In genomic region chr13:95734124-95734523, GRCh38 we compare ENCODE assay signal across 33 cellular contexts.
"Had no signal": no experiment of that assay in that cellular context is flagged by ENCODE, and none has a peak within 500 bp of the region (broad histone marks: within the 10 kb centered on the region; RNA-seq: fewer than 3 reads in every experiment).

No MANE protein-coding gene starts in this region.

- H3K4me1 Mint-ChIP-seq: activated naive CD8-positive, alpha-beta T cell treated with anti-CD3 and anti-CD28 coated beads for 36 hours; brain had no signal

- H3K4me1 ChIP-seq: adrenal gland, ascending aorta, breast epithelium, colonic mucosa, foreskin keratinocyte, gastrocnemius medialis, heart left ventricle had no signal

- H3K27me3 Mint-ChIP-seq: activated CD4-positive, alpha-beta memory T cell treated with anti-CD3 and anti-CD28 coated beads for 36 hours; activated CD4-positive, alpha-beta T cell treated with anti-CD3 and anti-CD28 coated beads for 36 hours; activated CD4-positive, alpha-beta T cell treated with anti-CD3 and anti-CD28 coated beads, Interleukin-2, amount 10 ng/mL, durations not matched to agents 24 days and 14 days; activated CD8-positive, alpha-beta memory T cell treated with anti-CD3 and anti-CD28 coated beads, Interleukin-2, amount 10 ng/mL, durations not matched to agents 7 days and 5 days; activated naive CD4-positive, alpha-beta T cell treated with anti-CD3 and anti-CD28 coated beads, Interleukin-2, amount 50 U/mL, for 24 hours; activated naive CD8-positive, alpha-beta T cell treated with anti-CD3 and anti-CD28 coated beads for 36 hours; activated naive CD8-positive, alpha-beta T cell treated with anti-CD3 and anti-CD28 coated beads, Interleukin-2, amount 50 U/mL, for 24 hours; activated T-helper 17 cell treated with anti-CD3 and anti-CD28 coated beads, Interleukin-2, amount 50 U/mL, for 72 hours; brain; dendritic cell treated with granulocyte-macrophage colony-stimulating factor and Interleukin-4, amounts not matched to agents 40 ng/mL and 50 ng/mL, for 4 days had no signal

- ATAC-seq: activated CD4-positive, alpha-beta T cell treated with anti-CD3 and anti-CD28 coated beads for 36 hours; activated CD8-positive, alpha-beta memory T cell treated with anti-CD3 and anti-CD28 coated beads, Interleukin-2, amount 10 ng/mL, durations not matched to agents 7 days and 5 days; activated CD8-positive, alpha-beta T cell treated with anti-CD3 and anti-CD28 coated beads, Interleukin-2, amount 10 ng/mL, durations not matched to agents 7 days and 5 days; activated naive CD8-positive, alpha-beta T cell treated with anti-CD3 and anti-CD28 coated beads, Interleukin-2, amount 50 U/mL, for 24 hours; activated T-helper 17 cell treated with anti-CD3 and anti-CD28 coated beads, Interleukin-2, amount 50 U/mL, for 72 hours; foreskin keratinocyte; gastrocnemius medialis; heart left ventricle had no signal

- H3K4me3 ChIP-seq: adrenal gland, ascending aorta, breast epithelium, cardiac muscle cell, colonic mucosa, dorsolateral prefrontal cortex, esophagus muscularis mucosa, gastrocnemius medialis, heart left ventricle had no signal

- H3K27me3 ChIP-seq: adrenal gland, ascending aorta, breast epithelium, cardiac muscle cell, colonic mucosa, dorsolateral prefrontal cortex, esophagus muscularis mucosa, foreskin keratinocyte, gastrocnemius medialis, heart left ventricle had no signal

- DNase-seq: activated CD4-positive, alpha-beta memory T cell treated with anti-CD3 and anti-CD28 coated beads for 36 hours; activated CD4-positive, alpha-beta T cell treated with anti-CD3 and anti-CD28 coated beads for 36 hours; activated CD4-positive, alpha-beta T cell treated with anti-CD3 and anti-CD28 coated beads, Interleukin-2, amount 10 ng/mL, durations not matched to agents 24 days and 14 days; activated CD4-positive, CD25-positive, alpha-beta regulatory T cell; activated CD4-positive, CD25-positive, alpha-beta regulatory T cell treated with anti-CD3 and anti-CD28 coated beads, Interleukin-2, amount 50 U/mL, for 72 hours; activated CD8-positive, alpha-beta memory T cell treated with anti-CD3 and anti-CD28 coated beads, Interleukin-2, amount 10 ng/mL, durations not matched to agents 7 days and 5 days; activated CD8-positive, alpha-beta memory T cell treated with anti-CD3 and anti-CD28 coated beads, Interleukin-2, amount 50 U/mL, for 4 hours; activated CD8-positive, alpha-beta T cell treated with anti-CD3 and anti-CD28 coated beads, Interleukin-2, amount 10 ng/mL, durations not matched to agents 7 days and 5 days; activated effector memory CD4-positive, alpha-beta T cell treated with Interleukin-2 at 50 U/mL for 16 hours; activated naive CD4-positive, alpha-beta T cell treated with anti-CD3 and anti-CD28 coated beads for 36 hours; activated naive CD8-positive, alpha-beta T cell treated with anti-CD3 and anti-CD28 coated beads for 36 hours; activated naive CD8-positive, alpha-beta T cell treated with anti-CD3 and anti-CD28 coated beads, Interleukin-2, amount 50 U/mL, for 24 hours; activated T-cell treated with anti-CD3 and anti-CD28 coated beads, Interleukin-2, amount 50 U/mL, for 1 hour; adrenal gland; central memory CD4-positive, alpha-beta T cell; cerebellar nuclear complex; colonic mucosa; dorsolateral prefrontal cortex; effector memory CD4-positive, alpha-beta T cell; erythroblast; foreskin keratinocyte; gastrocnemius medialis; glutamatergic neuron; heart left ventricle; T-helper 2 cell had no signal

- H3K9me3 ChIP-seq: gastrocnemius medialis had no signal

- H3K27ac ChIP-seq: adrenal gland, ascending aorta, breast epithelium, cardiac muscle cell, colonic mucosa, dorsolateral prefrontal cortex, esophagus muscularis mucosa, foreskin keratinocyte, gastrocnemius medialis, heart left ventricle had no signal

- H3K4me3 Mint-ChIP-seq: activated CD4-positive, alpha-beta memory T cell treated with anti-CD3 and anti-CD28 coated beads for 36 hours; activated CD4-positive, alpha-beta T cell treated with anti-CD3 and anti-CD28 coated beads for 36 hours; activated CD4-positive, alpha-beta T cell treated with anti-CD3 and anti-CD28 coated beads, Interleukin-2, amount 10 ng/mL, durations not matched to agents 24 days and 14 days; activated CD8-positive, alpha-beta memory T cell treated with anti-CD3 and anti-CD28 coated beads, Interleukin-2, amount 10 ng/mL, durations not matched to agents 7 days and 5 days; activated CD8-positive, alpha-beta T cell treated with anti-CD3 and anti-CD28 coated beads, Interleukin-2, amount 10 ng/mL, durations not matched to agents 7 days and 5 days; activated naive CD4-positive, alpha-beta T cell treated with anti-CD3 and anti-CD28 coated beads for 36 hours; activated naive CD4-positive, alpha-beta T cell treated with anti-CD3 and anti-CD28 coated beads, Interleukin-2, amount 50 U/mL, for 24 hours; activated naive CD8-positive, alpha-beta T cell treated with anti-CD3 and anti-CD28 coated beads for 36 hours; activated naive CD8-positive, alpha-beta T cell treated with anti-CD3 and anti-CD28 coated beads, Interleukin-2, amount 50 U/mL, for 24 hours; activated T-helper 17 cell treated with anti-CD3 and anti-CD28 coated beads, Interleukin-2, amount 50 U/mL, for 72 hours; brain; dendritic cell treated with granulocyte-macrophage colony-stimulating factor and Interleukin-4, amounts not matched to agents 40 ng/mL and 50 ng/mL, for 4 days had no signal

- H3K36me3 ChIP-seq: adrenal gland, breast epithelium, cardiac muscle cell, colonic mucosa had no signal

- H3K27ac Mint-ChIP-seq: activated CD4-positive, alpha-beta memory T cell treated with anti-CD3 and anti-CD28 coated beads for 36 hours; activated CD4-positive, alpha-beta T cell treated with anti-CD3 and anti-CD28 coated beads for 36 hours; activated CD4-positive, alpha-beta T cell treated with anti-CD3 and anti-CD28 coated beads, Interleukin-2, amount 10 ng/mL, durations not matched to agents 24 days and 14 days; activated CD8-positive, alpha-beta memory T cell treated with anti-CD3 and anti-CD28 coated beads, Interleukin-2, amount 10 ng/mL, durations not matched to agents 7 days and 5 days; activated CD8-positive, alpha-beta T cell treated with anti-CD3 and anti-CD28 coated beads, Interleukin-2, amount 10 ng/mL, durations not matched to agents 7 days and 5 days; activated naive CD4-positive, alpha-beta T cell treated with anti-CD3 and anti-CD28 coated beads for 36 hours; activated naive CD4-positive, alpha-beta T cell treated with anti-CD3 and anti-CD28 coated beads, Interleukin-2, amount 50 U/mL, for 24 hours; activated naive CD8-positive, alpha-beta T cell treated with anti-CD3 and anti-CD28 coated beads for 36 hours; activated naive CD8-positive, alpha-beta T cell treated with anti-CD3 and anti-CD28 coated beads, Interleukin-2, amount 50 U/mL, for 24 hours; activated T-helper 17 cell treated with anti-CD3 and anti-CD28 coated beads, Interleukin-2, amount 50 U/mL, for 72 hours; brain; dendritic cell treated with granulocyte-macrophage colony-stimulating factor and Interleukin-4, amounts not matched to agents 40 ng/mL and 50 ng/mL, for 4 days had no signal
